In genomic region chr19:34957830-34958751, GRCh38 we compare ENCODE assay signal across 17 cellular contexts.
"Had no signal": no experiment of that assay in that cellular context is flagged by ENCODE, and none has a peak within 500 bp of the region (broad histone marks: within the 10 kb centered on the region; RNA-seq: fewer than 3 reads in every experiment).

No MANE protein-coding gene starts in this region.

- H3K4me3 ChIP-seq: lower lobe of right lung, tibial artery, uterus had no signal

- H3K36me3 ChIP-seq: uterus had no signal

- DNase-seq: activated CD4-positive, CD25-positive, alpha-beta regulatory T cell; activated CD8-positive, alpha-beta memory T cell treated with anti-CD3 and anti-CD28 coated beads, Interleukin-2, amount 10 ng/mL, durations not matched to agents 7 days and 5 days; activated effector memory CD4-positive, alpha-beta T cell treated with anti-CD3 and anti-CD28 coated beads, Interleukin-2, amount 50 U/mL, for 16 hours; activated T-cell treated with anti-CD3 and anti-CD28 coated beads, Interleukin-2, amount 50 U/mL, for 4 hours; amygdala; cerebellar nuclear complex; dermis blood vessel endothelial cell; immature natural killer cell; lower lobe of right lung; natural killer cell; stimulated activated CD4-positive, alpha-beta T cell treated with anti-CD3 and anti-CD28 coated beads, Interleukin-15, amount 100 ng/mL, for 24 hours; stimulated activated CD4-positive, alpha-beta T cell treated with anti-CD3 and anti-CD28 coated beads, Interleukin-4, amount 100 ng/mL, for 24 hours; stimulated activated naive CD8-positive, alpha-beta T cell treated with anti-CD3 and anti-CD28 coated beads, Interleukin-15, amount 100 ng/mL, for 72 hours; tibial artery; uterus had no signal

- H3K27ac ChIP-seq: lower lobe of right lung, tibial artery, uterus had no signal

- H3K4me3 Mint-ChIP-seq: activated CD8-positive, alpha-beta memory T cell treated with anti-CD3 and anti-CD28 coated beads, Interleukin-2, amount 10 ng/mL, durations not matched to agents 7 days and 5 days; activated T-cell treated with anti-CD3 and anti-CD28 coated beads, Interleukin-2, amount 50 U/mL, for 4 hours; immature natural killer cell; natural killer cell; stimulated activated naive CD8-positive, alpha-beta T cell treated with anti-CD3 and anti-CD28 coated beads, Interleukin-15, amount 100 ng/mL, for 72 hours had no signal

- H3K27me3 ChIP-seq: tibial artery, uterus had no signal

- H3K27me3 Mint-ChIP-seq: activated CD8-positive, alpha-beta memory T cell treated with anti-CD3 and anti-CD28 coated beads, Interleukin-2, amount 10 ng/mL, durations not matched to agents 7 days and 5 days; stimulated activated naive CD8-positive, alpha-beta T cell treated with anti-CD3 and anti-CD28 coated beads, Interleukin-15, amount 100 ng/mL, for 72 hours had no signal

- H3K27ac Mint-ChIP-seq: activated CD8-positive, alpha-beta memory T cell treated with anti-CD3 and anti-CD28 coated beads, Interleukin-2, amount 10 ng/mL, durations not matched to agents 7 days and 5 days; activated naive CD4-positive, alpha-beta T cell treated with anti-CD3 and anti-CD28 coated beads, Interleukin-2, amount 50 U/mL, for 72 hours; immature natural killer cell; natural killer cell; stimulated activated naive CD8-positive, alpha-beta T cell treated with anti-CD3 and anti-CD28 coated beads, Interleukin-15, amount 100 ng/mL, for 72 hours had no signal

- ATAC-seq: activated CD8-positive, alpha-beta memory T cell treated with anti-CD3 and anti-CD28 coated beads, Interleukin-2, amount 10 ng/mL, durations not matched to agents 7 days and 5 days; activated naive CD4-positive, alpha-beta T cell treated with anti-CD3 and anti-CD28 coated beads, Interleukin-2, amount 50 U/mL, for 72 hours; activated T-cell treated with anti-CD3 and anti-CD28 coated beads, Interleukin-2, amount 50 U/mL, for 4 hours; esophagus mucosa; lower lobe of right lung; natural killer cell; stimulated activated naive CD8-positive, alpha-beta T cell treated with anti-CD3 and anti-CD28 coated beads, Interleukin-15, amount 100 ng/mL, for 72 hours had no signal
